ENCODE assay signal across 1 cellular context in the genomic region with DNA sequence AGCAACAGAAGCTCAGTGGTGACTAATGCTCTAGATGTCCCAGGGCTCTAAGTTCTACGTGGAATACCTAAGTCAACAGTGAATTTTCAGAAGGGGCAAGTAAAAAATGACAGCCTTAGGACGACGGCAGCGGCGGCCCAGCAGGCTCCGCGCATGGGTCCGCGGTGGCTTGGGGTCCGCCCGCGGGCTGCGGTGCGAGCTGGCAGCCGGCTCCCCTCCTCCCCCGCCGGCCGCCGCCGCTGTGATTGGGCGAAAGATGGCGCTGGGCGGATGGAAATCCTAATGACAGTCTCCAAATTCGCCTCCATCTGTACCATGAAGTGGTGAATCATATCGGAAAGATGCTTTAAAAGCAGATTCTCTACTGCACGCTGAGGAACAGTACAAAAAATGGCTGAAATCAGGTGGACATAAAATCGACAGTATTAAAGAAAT.
A peak's percentile ranks its signal among the peaks of the same experiment; 100 is the strongest.
TF ChIP-seq lines count a peak whose summit lies in the region.

No MANE protein-coding gene starts in this region.

TF ChIP-seq in SK-N-SH, 30 proteins besides CTCF, POLR2A, EP300 and RAD21 (continued from another document):
- TF ChIP-seq, protein P1, sequence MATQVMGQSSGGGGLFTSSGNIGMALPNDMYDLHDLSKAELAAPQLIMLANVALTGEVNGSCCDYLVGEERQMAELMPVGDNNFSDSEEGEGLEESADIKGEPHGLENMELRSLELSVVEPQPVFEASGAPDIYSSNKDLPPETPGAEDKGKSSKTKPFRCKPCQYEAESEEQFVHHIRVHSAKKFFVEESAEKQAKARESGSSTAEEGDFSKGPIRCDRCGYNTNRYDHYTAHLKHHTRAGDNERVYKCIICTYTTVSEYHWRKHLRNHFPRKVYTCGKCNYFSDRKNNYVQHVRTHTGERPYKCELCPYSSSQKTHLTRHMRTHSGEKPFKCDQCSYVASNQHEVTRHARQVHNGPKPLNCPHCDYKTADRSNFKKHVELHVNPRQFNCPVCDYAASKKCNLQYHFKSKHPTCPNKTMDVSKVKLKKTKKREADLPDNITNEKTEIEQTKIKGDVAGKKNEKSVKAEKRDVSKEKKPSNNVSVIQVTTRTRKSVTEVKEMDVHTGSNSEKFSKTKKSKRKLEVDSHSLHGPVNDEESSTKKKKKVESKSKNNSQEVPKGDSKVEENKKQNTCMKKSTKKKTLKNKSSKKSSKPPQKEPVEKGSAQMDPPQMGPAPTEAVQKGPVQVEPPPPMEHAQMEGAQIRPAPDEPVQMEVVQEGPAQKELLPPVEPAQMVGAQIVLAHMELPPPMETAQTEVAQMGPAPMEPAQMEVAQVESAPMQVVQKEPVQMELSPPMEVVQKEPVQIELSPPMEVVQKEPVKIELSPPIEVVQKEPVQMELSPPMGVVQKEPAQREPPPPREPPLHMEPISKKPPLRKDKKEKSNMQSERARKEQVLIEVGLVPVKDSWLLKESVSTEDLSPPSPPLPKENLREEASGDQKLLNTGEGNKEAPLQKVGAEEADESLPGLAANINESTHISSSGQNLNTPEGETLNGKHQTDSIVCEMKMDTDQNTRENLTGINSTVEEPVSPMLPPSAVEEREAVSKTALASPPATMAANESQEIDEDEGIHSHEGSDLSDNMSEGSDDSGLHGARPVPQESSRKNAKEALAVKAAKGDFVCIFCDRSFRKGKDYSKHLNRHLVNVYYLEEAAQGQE (IDR thresholded peaks at IDR 0.05; ENCODE audit: low read depth, low read length), result no peak
- TF ChIP-seq POLR2AphosphoS5 (IDR thresholded peaks at IDR 0.05; ENCODE audit: low read depth, low read length) (peak; percentile 36; the same call in 1 of the 2 replicates), FOSL2 (IDR thresholded peaks at IDR 0.05; ENCODE audit: borderline replicate concordance, low read depth) (peak; percentile 61; the same call in 1 of the 2 replicates), EZH2phosphoT487 (IDR thresholded peaks at IDR 0.05; ENCODE audit: borderline replicate concordance, low read depth) (no peak), RCOR1 (IDR thresholded peaks at IDR 0.05; ENCODE audit: low read length) (peak; percentile 51), RFX5 (IDR thresholded peaks at IDR 0.05; ENCODE audit: low read length) (no peak), TEAD4 (IDR thresholded peaks at IDR 0.05; ENCODE audit: borderline replicate concordance, insufficient read depth) (no peak), TCF12 (IDR thresholded peaks at IDR 0.05) (peak; percentile 47; the same call in 1 of the 2 replicates)
- TF ChIP-seq, protein P2, sequence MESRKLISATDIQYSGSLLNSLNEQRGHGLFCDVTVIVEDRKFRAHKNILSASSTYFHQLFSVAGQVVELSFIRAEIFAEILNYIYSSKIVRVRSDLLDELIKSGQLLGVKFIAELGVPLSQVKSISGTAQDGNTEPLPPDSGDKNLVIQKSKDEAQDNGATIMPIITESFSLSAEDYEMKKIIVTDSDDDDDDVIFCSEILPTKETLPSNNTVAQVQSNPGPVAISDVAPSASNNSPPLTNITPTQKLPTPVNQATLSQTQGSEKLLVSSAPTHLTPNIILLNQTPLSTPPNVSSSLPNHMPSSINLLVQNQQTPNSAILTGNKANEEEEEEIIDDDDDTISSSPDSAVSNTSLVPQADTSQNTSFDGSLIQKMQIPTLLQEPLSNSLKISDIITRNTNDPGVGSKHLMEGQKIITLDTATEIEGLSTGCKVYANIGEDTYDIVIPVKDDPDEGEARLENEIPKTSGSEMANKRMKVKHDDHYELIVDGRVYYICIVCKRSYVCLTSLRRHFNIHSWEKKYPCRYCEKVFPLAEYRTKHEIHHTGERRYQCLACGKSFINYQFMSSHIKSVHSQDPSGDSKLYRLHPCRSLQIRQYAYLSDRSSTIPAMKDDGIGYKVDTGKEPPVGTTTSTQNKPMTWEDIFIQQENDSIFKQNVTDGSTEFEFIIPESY (IDR thresholded peaks at IDR 0.05; ENCODE audit: borderline replicate concordance, low read depth), result no peak
- TF ChIP-seq, protein P3, sequence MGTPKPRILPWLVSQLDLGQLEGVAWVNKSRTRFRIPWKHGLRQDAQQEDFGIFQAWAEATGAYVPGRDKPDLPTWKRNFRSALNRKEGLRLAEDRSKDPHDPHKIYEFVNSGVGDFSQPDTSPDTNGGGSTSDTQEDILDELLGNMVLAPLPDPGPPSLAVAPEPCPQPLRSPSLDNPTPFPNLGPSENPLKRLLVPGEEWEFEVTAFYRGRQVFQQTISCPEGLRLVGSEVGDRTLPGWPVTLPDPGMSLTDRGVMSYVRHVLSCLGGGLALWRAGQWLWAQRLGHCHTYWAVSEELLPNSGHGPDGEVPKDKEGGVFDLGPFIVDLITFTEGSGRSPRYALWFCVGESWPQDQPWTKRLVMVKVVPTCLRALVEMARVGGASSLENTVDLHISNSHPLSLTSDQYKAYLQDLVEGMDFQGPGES (IDR thresholded peaks at IDR 0.05; ENCODE audit: low read depth, low read length), result no peak
